15 cellular contexts compared by ENCODE assay signal in genomic region chr2:37985333-37985732, GRCh38.
A peak's percentile ranks its signal among the peaks of the same experiment; 100 is the strongest.
DNase-seq lines count a peak whose midpoint lies in the region; ATAC-seq, FAIRE-seq and TF ChIP-seq lines count a peak whose summit lies in the region.
"Had no signal": no experiment of that assay in that cellular context is flagged by ENCODE, and none has a peak within 500 bp of the region (broad histone marks: within the 10 kb centered on the region; RNA-seq: fewer than 3 reads in every experiment).

No MANE protein-coding gene starts in this region.

- no peak for TF ChIP-seq POLR2A in H54 (IDR thresholded peaks at IDR 0.05; ENCODE audit: low read depth, low read length)

- H3K4me1 Mint-ChIP-seq in activated CD4-positive, alpha-beta memory T cell treated with anti-CD3 and anti-CD28 coated beads, Interleukin-2, amount 10 ng/mL, durations not matched to agents 7 days and 5 days: peaks cover 6% of the 10 kb centered on the region

- H3K36me3 Mint-ChIP-seq in activated CD4-positive, alpha-beta memory T cell treated with anti-CD3 and anti-CD28 coated beads, Interleukin-2, amount 10 ng/mL, durations not matched to agents 7 days and 5 days (ENCODE audit: low read depth): no peaks in the 10 kb centered on the region

- no peak overlapping the region for H3K4me3 ChIP-seq in AG10803 (ENCODE audit: low read length)
- H3K4me3 ChIP-seq in fibroblast of pulmonary artery (replicated peaks; ENCODE audit: low read depth, low read length): no peak overlapping the region
- H3K4me3 ChIP-seq: BLaER1 treated with 17β-estradiol and CSF1 and Interleukin-3, amounts not matched to agents 10 nM and 100 nM; cardiac muscle cell had no signal

- DNase-seq in AG10803 (ENCODE audit: low read depth) (peak; percentile 75), H54 (ENCODE audit: insufficient read length, low spot score) (no peak), RKO (ENCODE audit: low spot score) (peak; percentile 27), fibroblast of pulmonary artery (ENCODE audit: low read depth) (peak; percentile 53), activated gamma-delta T cell (lab: John Stamatoyannopoulos, UW) (no peak)
- no peak for DNase-seq in activated CD4-positive, alpha-beta memory T cell treated with anti-CD3 and anti-CD28 coated beads, Interleukin-2, amount 10 ng/mL, durations not matched to agents 7 days and 5 days
- DNase-seq: NCI-H1417 treated with DMSO at 0.1 percent for 48 hours; NCI-H748 treated with DMSO at 0.1 percent for 48 hours; SK-N-SH; stimulated activated CD4-positive, alpha-beta T cell treated with anti-CD3 and anti-CD28 coated beads, Interleukin-1b, Interleukin-23, amount 100 ng/mL, for 48 hours had no signal

- POLR2A ChIA-PET in activated CD4-positive, alpha-beta memory T cell treated with anti-CD3 and anti-CD28 coated beads, Interleukin-2, amount 10 ng/mL, durations not matched to agents 7 days and 5 days (lab: Charles Lee): no interaction called here

- TF ChIP-seq CTCF in AG10803 (conservative IDR thresholded peaks at IDR 0.05; ENCODE audit: low read length) (no peak), fibroblast of pulmonary artery (IDR thresholded peaks at IDR 0.05; ENCODE audit: low read length, missing control alignments) (no peak)

- no peak overlapping the region for H3K4me3 Mint-ChIP-seq in activated CD4-positive, alpha-beta memory T cell treated with anti-CD3 and anti-CD28 coated beads, Interleukin-2, amount 10 ng/mL, durations not matched to agents 7 days and 5 days

- no peaks in the 10 kb centered on the region for H3K9me3 Mint-ChIP-seq in activated CD4-positive, alpha-beta memory T cell treated with anti-CD3 and anti-CD28 coated beads, Interleukin-2, amount 10 ng/mL, durations not matched to agents 7 days and 5 days

- ATAC-seq in HG03095 (IDR thresholded peaks at IDR 0.05; ENCODE audit: unreplicated experiment) (no peak), HG02981 (IDR thresholded peaks at IDR 0.05; ENCODE audit: unreplicated experiment) (no peak)

- CTCF ChIA-PET in activated CD4-positive, alpha-beta memory T cell treated with anti-CD3 and anti-CD28 coated beads, Interleukin-2, amount 10 ng/mL, durations not matched to agents 7 days and 5 days (lab: Charles Lee): interaction anchor here (0.7 kb wide), 1 partner anchor 131 kb away, joined by 3 read pairs; no protein-coding TSS in a partner anchor

- no peaks in the 10 kb centered on the region for H3K27me3 Mint-ChIP-seq in activated CD4-positive, alpha-beta memory T cell treated with anti-CD3 and anti-CD28 coated beads, Interleukin-2, amount 10 ng/mL, durations not matched to agents 7 days and 5 days

- H3K27ac Mint-ChIP-seq in activated CD4-positive, alpha-beta memory T cell treated with anti-CD3 and anti-CD28 coated beads, Interleukin-2, amount 10 ng/mL, durations not matched to agents 7 days and 5 days: no peak overlapping the region

- FAIRE-seq in H54 (lab: Jason Lieb, UNC): peak; percentile 86
- FAIRE-seq: G401.6 had no signal

Comparison
In these comparisons a context has a peak if more than half of its experiments do, and no peak if none do; other contexts are left out.
1. DNase-seq: peak in AG10803 (single experiment), RKO (single experiment) and fibroblast of pulmonary artery (single experiment); none in H54 (single experiment), activated CD4-positive, alpha-beta memory T cell treated with anti-CD3 and anti-CD28 coated beads, Interleukin-2, amount 10 ng/mL, durations not matched to agents 7 days and 5 days (single experiment) and activated gamma-delta T cell (single experiment).